ENCODE assay signal across 20 cellular contexts in genomic region chr4:116705466-116705865, GRCh38.
A peak's percentile ranks its signal among the peaks of the same experiment; 100 is the strongest.
DNase-seq lines count a peak whose midpoint lies in the region; ATAC-seq and TF ChIP-seq lines count a peak whose summit lies in the region.
"Had no signal": no experiment of that assay in that cellular context is flagged by ENCODE, and none has a peak within 500 bp of the region (broad histone marks: within the 10 kb centered on the region; RNA-seq: fewer than 3 reads in every experiment).

No MANE protein-coding gene starts in this region.

- no peaks in the 10 kb centered on the region for H3K36me3 ChIP-seq in H7 (replicated peaks; ENCODE audit: control insufficient read depth, insufficient read depth, low read length)
- no peaks in the 10 kb centered on the region for H3K36me3 ChIP-seq in neuronal stem cell (replicated peaks in 1 of 2; ENCODE audit: control insufficient read depth in 2 of 2, insufficient read depth in 2 of 2, low read length in 2 of 2)
- H3K36me3 ChIP-seq: Peyer's patch had no signal

- H2AK5ac ChIP-seq in neuronal stem cell (ENCODE audit: low read depth, low read length), result no peak overlapping the region

- H4K8ac ChIP-seq in neuronal stem cell (ENCODE audit: low read depth, low read length), result no peak overlapping the region

- H2BK120ac ChIP-seq in neuronal stem cell (ENCODE audit: low read depth, low read length), result no peak overlapping the region

- H3K9ac ChIP-seq in neuronal stem cell (ENCODE audit: low read depth, low read length, poor library complexity), result no peak overlapping the region

- CTCF ChIA-PET in WTC11 (lab: Charles Lee) (no interaction called here), RWPE1 (lab: Yijun Ruan, JAX) (no interaction called here)

- H2BK12ac ChIP-seq in neuronal stem cell (ENCODE audit: low read length), result no peak overlapping the region

- no peak overlapping the region for H2BK15ac ChIP-seq in neuronal stem cell (ENCODE audit: low read length)

- POLR2A ChIA-PET in WTC11 (lab: Charles Lee) (no interaction called here), RWPE1 (lab: Yijun Ruan, JAX; ENCODE audit: low non-redundant PET) (no interaction called here)

- peak overlapping the region; percentile 29 for H2AFZ ChIP-seq in neuronal stem cell (ENCODE audit: low read length)

- H3K27me3 ChIP-seq in H7 (ENCODE audit: control insufficient read depth, insufficient read depth, low read length) (no peaks in the 10 kb centered on the region), neuronal stem cell (ENCODE audit: control insufficient read depth in 3 of 3, insufficient read depth in 3 of 3, low read depth in 1 of 3, low read length in 3 of 3) (no peaks in the 10 kb centered on the region)
- H3K27me3 ChIP-seq: Peyer's patch had no signal

- peak overlapping the region; percentile 71 for H2BK5ac ChIP-seq in neuronal stem cell (ENCODE audit: low read length)

- H3K9me3 ChIP-seq in neuronal stem cell (replicated peaks in 1 of 2; ENCODE audit: control insufficient read depth in 2 of 2, insufficient read depth in 1 of 2, low read depth in 1 of 2, low read length in 2 of 2), result no peaks in the 10 kb centered on the region
- H3K9me3 ChIP-seq: Peyer's patch had no signal

- H3K36me3 Mint-ChIP-seq in WTC11, result no peaks in the 10 kb centered on the region

- no peaks in the 10 kb centered on the region for H3K27me3 Mint-ChIP-seq in WTC11 (ENCODE audit: low read depth)
- H3K27me3 Mint-ChIP-seq: CD4-positive, alpha-beta T cell had no signal

- H3K18ac ChIP-seq in neuronal stem cell (ENCODE audit: low read length), result peak overlapping the region; percentile 13

- H3K23ac ChIP-seq in neuronal stem cell (ENCODE audit: low read depth, low read length, poor library complexity), result no peak overlapping the region

- no peak overlapping the region for H3K4me3 Mint-ChIP-seq in WTC11
- H3K4me3 Mint-ChIP-seq: CD4-positive, alpha-beta T cell had no signal

- H3K79me1 ChIP-seq in neuronal stem cell (ENCODE audit: low read depth, low read length), result peaks cover 2% of the 10 kb centered on the region

- no peak for TF ChIP-seq CTCF in WTC11 (IDR thresholded peaks at IDR 0.05)
- TF ChIP-seq CTCF in RWPE1 (conservative IDR thresholded peaks at IDR 0.05; ENCODE audit: low read depth), result no peak

- H3K9me3 Mint-ChIP-seq in WTC11, result no peaks in the 10 kb centered on the region

- H3K27ac ChIP-seq in neuronal stem cell (replicated peaks; ENCODE audit: low read length) (no peak overlapping the region), RWPE1 (no peak overlapping the region)
- H3K27ac ChIP-seq: Peyer's patch, SK-N-MC had no signal

- ATAC-seq in WTC11, result peak; percentile 24
- no peak for ATAC-seq in HG03135 (IDR thresholded peaks at IDR 0.05; ENCODE audit: unreplicated experiment)
- ATAC-seq: GM12878 had no signal

- no peak overlapping the region for H3K27ac Mint-ChIP-seq in WTC11
- H3K27ac Mint-ChIP-seq: CD4-positive, alpha-beta T cell had no signal

- H3K4me2 ChIP-seq in neuronal stem cell (ENCODE audit: insufficient read depth, low read length, poor library complexity, severe bottlenecking), result no peak overlapping the region

- H3K4me1 ChIP-seq in neuronal stem cell (ENCODE audit: control insufficient read depth in 2 of 2, insufficient read depth in 1 of 2, low read depth in 1 of 2, low read length in 2 of 2), result no peaks in the 10 kb centered on the region
- H3K4me1 ChIP-seq: Peyer's patch had no signal

- H3K14ac ChIP-seq in neuronal stem cell (ENCODE audit: low read length), result peak overlapping the region; percentile 31

- H4K91ac ChIP-seq in neuronal stem cell (ENCODE audit: low read depth, low read length, poor library complexity), result no peak overlapping the region

- peak; percentile 50 for DNase-seq in Daoy (ENCODE audit: low read depth)
- peak; percentile 8 for DNase-seq in H7
- no peak for DNase-seq in WTC11 (ENCODE audit: low spot score)
- no peak for DNase-seq in neuronal stem cell (ENCODE audit: low spot score)
- no peak for DNase-seq in SIG-M5 (lab: John Stamatoyannopoulos, UW)
- DNase-seq in stimulated activated CD4-positive, alpha-beta T cell treated with anti-CD3 and anti-CD28 coated beads, Interleukin-4, amount 100 ng/mL, for 4 hours, result no peak
- no peak for DNase-seq in RWPE1 (ENCODE audit: low spot score)
- DNase-seq: CD4-positive, alpha-beta T cell; COR-L47; DMS79; IMR-90; NCI-H1930; NCI-H2171; NCI-H345; NCI-H774; NK-92 treated with Interleukin-12 subunit alpha and Interleukin-12 subunit beta, amount 100 ng/mL, for 24 hours; Peyer's patch had no signal

- H3K4ac ChIP-seq in neuronal stem cell (ENCODE audit: low read length), result no peak overlapping the region

- no peaks in the 10 kb centered on the region for H3K4me1 Mint-ChIP-seq in WTC11

- H3K4me3 ChIP-seq in H7 (ENCODE audit: insufficient read depth, low read depth, low read length) (no peak overlapping the region), neuronal stem cell (ENCODE audit: low read length in 2 of 2) (no peak overlapping the region)
- H3K4me3 ChIP-seq: GM12878, Peyer's patch, SK-N-MC had no signal

- no CpG with 5 or more reads among the region's 32 CpGs for WGBS in neuronal stem cell (ENCODE audit: extremely low coverage in 2 of 2, insufficient read length in 2 of 2, insufficient replicate concordance in 1 of 2), 2 donors

TF ChIP-seq in WTC11, 78 proteins besides CTCF, POLR2A, EP300 and RAD21 (continues in another document):
- TF ChIP-seq ETV6 (CRISPR knock-in tag; IDR thresholded peaks at IDR 0.05), result no peak
- no peak for TF ChIP-seq ZNF138 (CRISPR knock-in tag; conservative IDR thresholded peaks at IDR 0.05)
- no peak for TF ChIP-seq SOX15 (CRISPR knock-in tag; IDR thresholded peaks at IDR 0.05)
- TF ChIP-seq MLX (CRISPR knock-in tag; IDR thresholded peaks at IDR 0.05), result no peak
- no peak for TF ChIP-seq ATF1 (CRISPR knock-in tag; IDR thresholded peaks at IDR 0.05)
- TF ChIP-seq ARID4B (CRISPR knock-in tag; IDR thresholded peaks at IDR 0.05; ENCODE audit: borderline replicate concordance), result no peak
- no peak for TF ChIP-seq OVOL2 (CRISPR knock-in tag; IDR thresholded peaks at IDR 0.05; ENCODE audit: borderline replicate concordance)
- no peak for TF ChIP-seq STAT6 (CRISPR knock-in tag; conservative IDR thresholded peaks at IDR 0.05; ENCODE audit: low read depth)

Comparison
In these comparisons a context has a peak if more than half of its experiments do, and no peak if none do; other contexts are left out.
1. DNase-seq: peak in Daoy (single experiment) and H7 (single experiment); none in WTC11 (single experiment), neuronal stem cell (single experiment), SIG-M5 (single experiment), stimulated activated CD4-positive, alpha-beta T cell treated with anti-CD3 and anti-CD28 coated beads, Interleukin-4, amount 100 ng/mL, for 4 hours (0 of 2) and RWPE1 (single experiment).